Comparison of ENCODE assay signal across 8 cellular contexts in genomic region chr14:53151523-53151866, GRCh38. TPM values are rescaled to one million over a fixed set of nuclear protein-coding genes. Genes with fewer than 3 reads are reported as not detected.
A peak's percentile ranks its signal among the peaks of the same experiment; 100 is the strongest.
DNase-seq lines count a peak whose midpoint lies in the region; ATAC-seq and TF ChIP-seq lines count a peak whose summit lies in the region.

No MANE protein-coding gene starts in this region.

- intact Hi-C loops in Calu3 (cut with micrococcal nuclease; ENCODE audit: unreplicated experiment) (no loop called here), esophagus squamous epithelium (cut with DNase I) (no loop called here)

- H2AFZ ChIP-seq in parathyroid adenoma = peak overlapping the region; percentile 100

- H3K4me3 ChIP-seq in esophagus squamous epithelium = peak overlapping the region; percentile 72 to 96 (median 88)
- peak overlapping the region; percentile 77 for H3K4me3 ChIP-seq in parathyroid adenoma (ENCODE audit: low read depth, low read length)

- H3K9me3 Mint-ChIP-seq in Calu3 (ENCODE audit: low read depth, unreplicated experiment) = no peaks in the 10 kb centered on the region

- peaks cover 29% of the 10 kb centered on the region for H3K79me2 ChIP-seq in parathyroid adenoma

- no peaks in the 10 kb centered on the region for H3K36me3 ChIP-seq in esophagus squamous epithelium
- H3K36me3 ChIP-seq in parathyroid adenoma (ENCODE audit: control insufficient read depth, insufficient read depth, low read length) = no peaks in the 10 kb centered on the region

- H3K27me3 Mint-ChIP-seq in Calu3 (ENCODE audit: unreplicated experiment) = no peaks in the 10 kb centered on the region

- TF ChIP-seq CTCF in Calu3 (IDR thresholded peaks at IDR 0.05; ENCODE audit: unreplicated experiment) = no peak
- TF ChIP-seq CTCF in esophagus squamous epithelium (IDR thresholded peaks at IDR 0.05) = no peak
- no peak for TF ChIP-seq CTCF in parathyroid adenoma (IDR thresholded peaks at IDR 0.05)

- H3K4me1 ChIP-seq in esophagus squamous epithelium (peaks cover 4 to 33% (median 9%) of the 10 kb centered on the region in 3 donors), parathyroid adenoma (peaks cover 11% of the 10 kb centered on the region)

- H3K27ac ChIP-seq in esophagus squamous epithelium = peak overlapping the region in 3 of 4 donors; percentile 83 to 94 (median 83)
- H3K27ac ChIP-seq in parathyroid adenoma = peak overlapping the region; percentile 83

- DNase-seq in Calu3 (no peak), OCI-M1 (lab: John Stamatoyannopoulos, UW) (peak; percentile 39), esophagus squamous epithelium (lab: John Stamatoyannopoulos, UW) (no peak), SKM-1 treated with dmso at 0.1 percent for 144 hours (lab: John Stamatoyannopoulos, UW; ENCODE audit: unreplicated experiment) (no peak), NCI-H524 treated with DMSO at 0.1 percent for 48 hours (lab: John Stamatoyannopoulos, UW) (no peak)

- H3K4me1 Mint-ChIP-seq in Calu3 (ENCODE audit: low read depth, unreplicated experiment) = peaks cover 12% of the 10 kb centered on the region

- CTCF ChIA-PET in Calu3 (lab: Charles Lee) = interaction anchor here (0.8 to 1.8 kb wide), 2 partner anchors 18 to 47 kb away, joined by 3 to 4 read pairs; no protein-coding TSS in a partner anchor

- ATAC-seq in GM21390 (IDR thresholded peaks at IDR 0.05; ENCODE audit: unreplicated experiment) (no peak), GM18909 (IDR thresholded peaks at IDR 0.05; ENCODE audit: poor library complexity, unreplicated experiment) (no peak)

- H3K27me3 ChIP-seq in esophagus squamous epithelium = no peaks in the 10 kb centered on the region
- no peaks in the 10 kb centered on the region for H3K27me3 ChIP-seq in parathyroid adenoma (ENCODE audit: control insufficient read depth, insufficient read depth, low read length)

- H3K36me3 Mint-ChIP-seq in Calu3 (ENCODE audit: insufficient read depth, unreplicated experiment) = peaks cover 28% of the 10 kb centered on the region

- H3K27ac Mint-ChIP-seq in Calu3 (ENCODE audit: unreplicated experiment) = no peak overlapping the region

- peak overlapping the region; percentile 70 for H3K4me2 ChIP-seq in parathyroid adenoma (ENCODE audit: low read length)

- no peak for TF ChIP-seq POLR2A in esophagus squamous epithelium (IDR thresholded peaks at IDR 0.05)

- BruUV-seq in Calu3 (replicated peaks; lab: Mats Ljungman, UMichigan) = no TSS peak

- WGBS in esophagus squamous epithelium, 2 donors = 8 to 11% methylated on average over 7 of the region's 7 CpGs

- H3K9ac ChIP-seq in parathyroid adenoma = no peak overlapping the region

- H3K4me3 Mint-ChIP-seq in Calu3 (ENCODE audit: low read depth, unreplicated experiment) = peak overlapping the region; percentile 100

- H3K9me3 ChIP-seq in esophagus squamous epithelium (no peaks in the 10 kb centered on the region), parathyroid adenoma (ENCODE audit: control insufficient read depth, low read length) (no peaks in the 10 kb centered on the region)

RNA-seq across cellular contexts. Expression of gene DDHD1, which starts 1.6 kb away (rescaled TPM):
- total RNA-seq in Calu3 (2022) = 12.7 and 14.0 TPM in 2 replicates
- 10 to 100 TPM in 1 of 4 donors, 1 to 10 TPM in 3; 1.4 to 14.3 (median 5.8) TPM for total RNA-seq in esophagus squamous epithelium
